ENCODE assay signal across 23 cellular contexts in genomic region chr2:161844845-161845244, GRCh38.
A peak's percentile ranks its signal among the peaks of the same experiment; 100 is the strongest.
DNase-seq lines count a peak whose midpoint lies in the region; ATAC-seq and TF ChIP-seq lines count a peak whose summit lies in the region.
"Had no signal": no experiment of that assay in that cellular context is flagged by ENCODE, and none has a peak within 500 bp of the region (broad histone marks: within the 10 kb centered on the region; RNA-seq: fewer than 3 reads in every experiment).

No MANE protein-coding gene starts in this region.

- H3K27me3 Mint-ChIP-seq in stimulated activated naive B cell treated with anti-CD40 and anti-IgM and Interleukin-4, amounts not matched to agents 10 μg/mL and 1 μg/mL and 100 μg/mL, for 72 hours = no peaks in the 10 kb centered on the region
- H3K27me3 Mint-ChIP-seq: effector memory CD8-positive, alpha-beta T cell; memory B cell had no signal

- H3K9me3 Mint-ChIP-seq in stimulated activated naive B cell treated with anti-CD40 and anti-IgM and Interleukin-4, amounts not matched to agents 10 μg/mL and 1 μg/mL and 100 μg/mL, for 72 hours = peaks cover 0 to 3% of the 10 kb centered on the region in 2 donors

- peaks cover 37% of the 10 kb centered on the region for H3K4me1 ChIP-seq in endocrine pancreas (ENCODE audit: control insufficient read depth, insufficient read depth, low read length)
- H3K4me1 ChIP-seq in BE2C = no peaks in the 10 kb centered on the region
- H3K4me1 ChIP-seq: HAP-1, pancreas, uterus had no signal

- H3K27me3 ChIP-seq in endocrine pancreas (ENCODE audit: control insufficient read depth, insufficient read depth, low read length) = no peaks in the 10 kb centered on the region
- no peaks in the 10 kb centered on the region for H3K27me3 ChIP-seq in BE2C
- H3K27me3 ChIP-seq: pancreas, uterus had no signal

- no peak for TF ChIP-seq CTCF in BE2C (IDR thresholded peaks at IDR 0.05; ENCODE audit: low read depth, low read length)

- H3K9ac ChIP-seq in endocrine pancreas (ENCODE audit: control insufficient read depth, insufficient read depth, low read length) = no peak overlapping the region

- DNase-seq in DMS 273 treated with DMSO at 0.1 percent for 48 hours (lab: John Stamatoyannopoulos, UW) (peak; percentile 61), NCI-H1092 (lab: John Stamatoyannopoulos, UW) (peak; percentile 75), NCI-H2196 treated with DMSO at 0.1 percent for 48 hours (lab: John Stamatoyannopoulos, UW; ENCODE audit: unreplicated experiment) (peak; percentile 80), cerebellum (ENCODE audit: low spot score) (no peak), BE2C (no peak), left ventricle myocardium superior (no peak)
- no peak for DNase-seq in stimulated activated naive B cell treated with anti-CD40 and anti-IgM and Interleukin-4, amounts not matched to agents 10 μg/mL and 1 μg/mL and 100 μg/mL, for 72 hours
- DNase-seq: activated naive CD4-positive, alpha-beta T cell treated with anti-CD3 and anti-CD28 coated beads for 36 hours; activated T-cell treated with anti-CD3 and anti-CD28 coated beads for 4 hours; aorta; cerebellar nuclear complex; effector memory CD8-positive, alpha-beta T cell; immature natural killer cell; naive thymus-derived CD4-positive, alpha-beta T cell; NCI-H1048; pancreas; stimulated activated CD4-positive, alpha-beta T cell treated with anti-CD3 and anti-CD28 coated beads, Interleukin-2, amount 100 ng/mL, for 48 hours; uterus had no signal

- no peaks in the 10 kb centered on the region for H3K36me3 ChIP-seq in endocrine pancreas (ENCODE audit: control insufficient read depth, insufficient read depth, low read length)
- H3K36me3 ChIP-seq in BE2C = no peaks in the 10 kb centered on the region
- H3K36me3 ChIP-seq: HAP-1, pancreas, uterus had no signal

- H3K4me1 Mint-ChIP-seq in stimulated activated naive B cell treated with anti-CD40 and anti-IgM and Interleukin-4, amounts not matched to agents 10 μg/mL and 1 μg/mL and 100 μg/mL, for 72 hours = no peaks in the 10 kb centered on the region
- H3K4me1 Mint-ChIP-seq: immature natural killer cell; memory B cell; naive thymus-derived CD4-positive, alpha-beta T cell had no signal

- H3K4me3 ChIP-seq in endocrine pancreas (ENCODE audit: control insufficient read depth, insufficient read depth, low read length) (peak overlapping the region; percentile 59), BE2C (ENCODE audit: low read depth, low read length) (no peak overlapping the region)
- H3K4me3 ChIP-seq: HAP-1, K562, pancreas, skin epidermis, uterus had no signal

- H3K27ac Mint-ChIP-seq in stimulated activated naive B cell treated with anti-CD40 and anti-IgM and Interleukin-4, amounts not matched to agents 10 μg/mL and 1 μg/mL and 100 μg/mL, for 72 hours = no peak overlapping the region
- H3K27ac Mint-ChIP-seq: activated naive CD4-positive, alpha-beta T cell treated with anti-CD3 and anti-CD28 coated beads for 36 hours; effector memory CD8-positive, alpha-beta T cell; immature natural killer cell; memory B cell; naive thymus-derived CD4-positive, alpha-beta T cell had no signal

- H3K4me3 Mint-ChIP-seq in stimulated activated naive B cell treated with anti-CD40 and anti-IgM and Interleukin-4, amounts not matched to agents 10 μg/mL and 1 μg/mL and 100 μg/mL, for 72 hours = no peak overlapping the region
- H3K4me3 Mint-ChIP-seq: activated naive CD4-positive, alpha-beta T cell treated with anti-CD3 and anti-CD28 coated beads for 36 hours; effector memory CD8-positive, alpha-beta T cell; immature natural killer cell; memory B cell; naive thymus-derived CD4-positive, alpha-beta T cell had no signal

- no peaks in the 10 kb centered on the region for H3K36me3 Mint-ChIP-seq in stimulated activated naive B cell treated with anti-CD40 and anti-IgM and Interleukin-4, amounts not matched to agents 10 μg/mL and 1 μg/mL and 100 μg/mL, for 72 hours
- H3K36me3 Mint-ChIP-seq: memory B cell; naive thymus-derived CD4-positive, alpha-beta T cell had no signal

- intact Hi-C loops in left ventricle myocardium superior (cut with micrococcal nuclease) = no loop called here

- ATAC-seq in left ventricle myocardium superior = no peak
- ATAC-seq in stimulated activated naive B cell treated with anti-CD40 and anti-IgM and Interleukin-4, amounts not matched to agents 10 μg/mL and 1 μg/mL and 100 μg/mL, for 72 hours (replicated peaks) = no peak
- ATAC-seq: effector memory CD8-positive, alpha-beta T cell; K562; naive thymus-derived CD4-positive, alpha-beta T cell had no signal

- H3K9me3 ChIP-seq in endocrine pancreas (ENCODE audit: control insufficient read depth, low read length) (peaks cover 2% of the 10 kb centered on the region), BE2C (no peaks in the 10 kb centered on the region)
- H3K9me3 ChIP-seq: HAP-1, pancreas, uterus had no signal

Comparison
In these comparisons a context has a peak if more than half of its experiments do, and no peak if none do; other contexts are left out.
1. DNase-seq: peak in DMS 273 treated with DMSO at 0.1 percent for 48 hours (single experiment), NCI-H1092 (single experiment) and NCI-H2196 treated with DMSO at 0.1 percent for 48 hours (single experiment); none in cerebellum (single experiment), BE2C (single experiment), left ventricle myocardium superior (single experiment) and stimulated activated naive B cell treated with anti-CD40 and anti-IgM and Interleukin-4, amounts not matched to agents 10 μg/mL and 1 μg/mL and 100 μg/mL, for 72 hours (single experiment).